21 cellular contexts compared by ENCODE assay signal in genomic region chr1:54559771-54560231, GRCh38. TPM values are rescaled to one million over a fixed set of nuclear protein-coding genes. Genes with fewer than 3 reads are reported as not detected.
DNase-seq lines count a peak whose midpoint lies in the region; ATAC-seq and TF ChIP-seq lines count a peak whose summit lies in the region.
"Had no signal": no experiment of that assay in that cellular context is flagged by ENCODE, and none has a peak within 500 bp of the region (broad histone marks: within the 10 kb centered on the region; RNA-seq: fewer than 3 reads in every experiment).

No MANE protein-coding gene starts in this region.

- DNase-seq in DMS 273 (lab: John Stamatoyannopoulos, UW; ENCODE audit: unreplicated experiment): peak; percentile 95
- peak; percentile 100 for DNase-seq in NCI-H82 (lab: John Stamatoyannopoulos, UW)
- peak; percentile 86 for DNase-seq in Right ventricle myocardium superior
- peak; percentile 73 for DNase-seq in osteoblast (ENCODE audit: insufficient read length, low spot score, missing footprints)
- no peak for DNase-seq in NCI-H2227 treated with DMSO at 0.1 percent for 48 hours (lab: John Stamatoyannopoulos, UW)
- no peak for DNase-seq in NCI-H526 (lab: John Stamatoyannopoulos, UW)
- DNase-seq in NCI-H2081 (lab: John Stamatoyannopoulos, UW): no peak
- DNase-seq: activated B cell treated with CpG ODN at 0.5 μM for 24 hours; CD4-positive, alpha-beta T cell; KBM-7; NCI-H2029 treated with DMSO at 0.1 percent for 48 hours; NCI-H526 treated with DMSO at 0.1 percent for 48 hours; OCI-M1; trophoblast cell had no signal

- H3K4me2 ChIP-seq in osteoblast (ENCODE audit: insufficient read depth, low read length): no peak overlapping the region

- intact Hi-C loops in Right ventricle myocardium superior (cut with DNase I): no loop called here

- H3K27ac ChIP-seq in osteoblast (ENCODE audit: low read depth, low read length): no peak overlapping the region
- H3K27ac ChIP-seq: HL-60 had no signal

- no peak for TF ChIP-seq CTCF in osteoblast (IDR thresholded peaks at IDR 0.05; ENCODE audit: extremely low read depth, low read depth, low read length)

- no peak overlapping the region for H2AFZ ChIP-seq in osteoblast (ENCODE audit: low read length)

- H3K79me2 ChIP-seq in osteoblast (ENCODE audit: insufficient read depth, low read length): no peaks in the 10 kb centered on the region

- no peaks in the 10 kb centered on the region for H3K4me1 ChIP-seq in osteoblast (ENCODE audit: insufficient read depth, low read length)
- H3K4me1 ChIP-seq: HAP-1 had no signal

- H3K27me3 ChIP-seq in osteoblast (ENCODE audit: insufficient read depth, low read length): no peaks in the 10 kb centered on the region

- ATAC-seq in Right ventricle myocardium superior (ENCODE audit: poor library complexity) (peak; percentile 90), GM21786 (IDR thresholded peaks at IDR 0.05; ENCODE audit: unreplicated experiment) (no peak)
- ATAC-seq: activated T-helper 17 cell treated with anti-CD3 and anti-CD28 coated beads, Interleukin-2, amount 50 U/mL, for 72 hours; naive thymus-derived CD8-positive, alpha-beta T cell; stimulated activated memory B cell treated with anti-CD40 and anti-IgM and Interleukin-4, amounts not matched to agents 10 μg/mL and 1 μg/mL and 100 μg/mL, for 72 hours had no signal

- H3K36me3 ChIP-seq in osteoblast (ENCODE audit: insufficient read depth, low read length): no peaks in the 10 kb centered on the region
- H3K36me3 ChIP-seq: HAP-1 had no signal

- H3K4me3 ChIP-seq in osteoblast (ENCODE audit: insufficient read depth, low read length): no peak overlapping the region
- H3K4me3 ChIP-seq: HAP-1, lung had no signal

- no peaks in the 10 kb centered on the region for H3K9me3 ChIP-seq in osteoblast (ENCODE audit: low read depth, low read length)

- H4K20me1 ChIP-seq in osteoblast (ENCODE audit: insufficient read depth, low read length): no peaks in the 10 kb centered on the region

RNA-seq across cellular contexts. Expression of gene ACOT11, which starts 11.8 kb away (rescaled TPM):
- total RNA-seq in Right ventricle myocardium superior (38.5 TPM), osteoblast (2.9 and 3.8 TPM in 2 replicates)

Comparison
In these comparisons a context has a peak if more than half of its experiments do, and no peak if none do; other contexts are left out.
1. DNase-seq: peak in DMS 273 (single experiment), NCI-H82 (single experiment), Right ventricle myocardium superior (single experiment) and osteoblast (single experiment); none in NCI-H2227 treated with DMSO at 0.1 percent for 48 hours (single experiment), NCI-H526 (0 of 2) and NCI-H2081 (0 of 2).